Comparison of ENCODE assay signal across 39 cellular contexts in the genomic region with DNA sequence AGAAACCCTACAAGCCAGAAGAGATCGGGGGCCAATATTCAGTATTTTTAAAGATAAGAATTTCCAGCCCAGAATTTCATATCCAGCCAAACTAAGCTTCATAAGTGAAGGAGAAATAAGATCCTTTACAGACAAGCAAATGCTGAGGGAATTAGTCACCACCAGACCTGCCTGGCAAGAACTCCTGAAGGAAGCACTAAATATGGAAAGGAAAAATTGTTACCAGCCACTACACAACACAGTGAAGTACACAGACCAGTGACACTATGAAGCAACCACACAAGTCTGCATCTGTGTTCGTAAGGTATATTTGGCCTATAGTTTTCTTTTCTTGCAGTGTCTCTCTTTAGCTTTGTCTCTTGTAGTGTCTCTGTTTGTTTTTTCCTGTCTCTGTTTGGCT. TPM values are rescaled to one million over a fixed set of nuclear protein-coding genes. Genes with fewer than 3 reads are reported as not detected.
"Had no signal": no experiment of that assay in that cellular context is flagged by ENCODE, and none has a peak within 500 bp of the region (broad histone marks: within the 10 kb centered on the region; RNA-seq: fewer than 3 reads in every experiment).

No MANE protein-coding gene starts in this region.

- H3K36me3 Mint-ChIP-seq: activated CD8-positive, alpha-beta memory T cell treated with anti-CD3 and anti-CD28 coated beads, Interleukin-2, amount 10 ng/mL, durations not matched to agents 7 days and 5 days; activated naive CD8-positive, alpha-beta T cell treated with anti-CD3 and anti-CD28 coated beads for 36 hours had no signal

- H3K27ac ChIP-seq: brain microvascular endothelial cell, Peyer's patch, VCaP had no signal

- H3K27me3 Mint-ChIP-seq: activated CD4-positive, alpha-beta memory T cell treated with anti-CD3 and anti-CD28 coated beads, Interleukin-2, amount 10 ng/mL, durations not matched to agents 7 days and 5 days; activated CD8-positive, alpha-beta memory T cell treated with anti-CD3 and anti-CD28 coated beads, Interleukin-2, amount 10 ng/mL, durations not matched to agents 7 days and 5 days had no signal

- H3K4me3 Mint-ChIP-seq: activated B cell treated with CpG ODN at 0.5 μM for 24 hours; activated CD4-positive, alpha-beta memory T cell treated with anti-CD3 and anti-CD28 coated beads, Interleukin-2, amount 10 ng/mL, durations not matched to agents 7 days and 5 days; activated CD8-positive, alpha-beta memory T cell treated with anti-CD3 and anti-CD28 coated beads, Interleukin-2, amount 10 ng/mL, durations not matched to agents 7 days and 5 days; activated naive CD8-positive, alpha-beta T cell treated with anti-CD3 and anti-CD28 coated beads for 36 hours; activated T-cell treated with anti-CD3 and anti-CD28 coated beads, Interleukin-2, amount 50 U/mL, for 72 hours; activated T-helper 17 cell treated with anti-CD3 and anti-CD28 coated beads, Interleukin-2, amount 50 U/mL, for 72 hours; IgD-negative memory B cell had no signal

- ATAC-seq: activated CD8-positive, alpha-beta memory T cell treated with anti-CD3 and anti-CD28 coated beads, Interleukin-2, amount 10 ng/mL, durations not matched to agents 7 days and 5 days; activated T-cell treated with anti-CD3 and anti-CD28 coated beads, Interleukin-2, amount 50 U/mL, for 72 hours; activated T-helper 17 cell treated with anti-CD3 and anti-CD28 coated beads, Interleukin-2, amount 50 U/mL, for 72 hours; SK-N-SH treated with all-trans-retinoic acid at 6 μM for 48 hours had no signal

- H3K4me3 ChIP-seq: Peyer's patch had no signal

- H3K4me1 Mint-ChIP-seq: activated B cell treated with CpG ODN at 0.5 μM for 24 hours; activated CD4-positive, alpha-beta memory T cell treated with anti-CD3 and anti-CD28 coated beads, Interleukin-2, amount 10 ng/mL, durations not matched to agents 7 days and 5 days; activated CD8-positive, alpha-beta memory T cell treated with anti-CD3 and anti-CD28 coated beads, Interleukin-2, amount 10 ng/mL, durations not matched to agents 7 days and 5 days; activated naive CD8-positive, alpha-beta T cell treated with anti-CD3 and anti-CD28 coated beads for 36 hours; activated T-helper 17 cell treated with anti-CD3 and anti-CD28 coated beads, Interleukin-2, amount 50 U/mL, for 72 hours; IgD-negative memory B cell had no signal

- H3K27me3 ChIP-seq: brain microvascular endothelial cell, Peyer's patch had no signal

- H3K4me1 ChIP-seq: Peyer's patch had no signal

- DNase-seq: activated B cell treated with CpG ODN at 0.5 μM for 24 hours; activated CD4-positive, alpha-beta memory T cell treated with anti-CD3 and anti-CD28 coated beads, Interleukin-2, amount 10 ng/mL, durations not matched to agents 7 days and 5 days; activated CD4-positive, alpha-beta T cell treated with anti-CD3 and anti-CD28 coated beads for 4 hours; activated CD4-positive, CD25-positive, alpha-beta regulatory T cell treated with anti-CD3 and anti-CD28 coated beads, Interleukin-2, amount 50 U/mL, for 72 hours; activated CD8-positive, alpha-beta memory T cell treated with anti-CD3 and anti-CD28 coated beads for 24 hours; activated CD8-positive, alpha-beta memory T cell treated with anti-CD3 and anti-CD28 coated beads, Interleukin-2, amount 10 ng/mL, durations not matched to agents 7 days and 5 days; activated effector memory CD4-positive, alpha-beta T cell treated with anti-CD3 and anti-CD28 coated beads, Interleukin-2, amount 50 U/mL, for 16 hours; activated naive CD4-positive, alpha-beta T cell; activated naive CD4-positive, alpha-beta T cell treated with anti-CD3 and anti-CD28 coated beads, Interleukin-2, amount 50 U/mL, for 16 hours; activated naive CD8-positive, alpha-beta T cell treated with anti-CD3 and anti-CD28 coated beads for 36 hours; activated T-cell treated with anti-CD3 and anti-CD28 coated beads, Interleukin-2, amount 50 U/mL, for 1 hour; activated T-cell treated with anti-CD3 and anti-CD28 coated beads, Interleukin-2, amount 50 U/mL, for 72 hours; amniotic stem cell; aorta; brain microvascular endothelial cell; Karpas-422; KBM-7; MM.1S; MV-4-11; NCI-H1092; NCI-H1436 treated with DMSO at 0.1 percent for 48 hours; NCI-H1694 treated with DMSO at 0.1 percent for 48 hours; NCI-H2029; NCI-H345; NCI-H510A; NCI-H526; NCI-H774; Peyer's patch; RPMI8226; SHP77 treated with DMSO at 0.1 percent for 48 hours; T-helper 1 cell; T-helper 2 cell; T-helper 9 cell had no signal

- H3K36me3 ChIP-seq: brain microvascular endothelial cell, Peyer's patch had no signal

- H3K9me3 Mint-ChIP-seq: activated CD4-positive, alpha-beta memory T cell treated with anti-CD3 and anti-CD28 coated beads, Interleukin-2, amount 10 ng/mL, durations not matched to agents 7 days and 5 days had no signal

- H3K27ac Mint-ChIP-seq: activated B cell treated with CpG ODN at 0.5 μM for 24 hours; activated CD4-positive, alpha-beta memory T cell treated with anti-CD3 and anti-CD28 coated beads, Interleukin-2, amount 10 ng/mL, durations not matched to agents 7 days and 5 days; activated CD8-positive, alpha-beta memory T cell treated with anti-CD3 and anti-CD28 coated beads, Interleukin-2, amount 10 ng/mL, durations not matched to agents 7 days and 5 days; activated naive CD8-positive, alpha-beta T cell treated with anti-CD3 and anti-CD28 coated beads for 36 hours; activated T-cell treated with anti-CD3 and anti-CD28 coated beads, Interleukin-2, amount 50 U/mL, for 72 hours; activated T-helper 17 cell treated with anti-CD3 and anti-CD28 coated beads, Interleukin-2, amount 50 U/mL, for 72 hours; IgD-negative memory B cell had no signal

- H3K9me3 ChIP-seq: Peyer's patch had no signal

RNA-seq across cellular contexts. Expression of a gene that starts 29.0 kb away (rescaled TPM):
- total RNA-seq: activated B cell treated with CpG ODN at 0.5 μM for 24 hours; activated CD4-positive, alpha-beta memory T cell treated with anti-CD3 and anti-CD28 coated beads, Interleukin-2, amount 10 ng/mL, durations not matched to agents 7 days and 5 days; activated CD8-positive, alpha-beta memory T cell treated with anti-CD3 and anti-CD28 coated beads, Interleukin-2, amount 10 ng/mL, durations not matched to agents 7 days and 5 days; activated naive CD8-positive, alpha-beta T cell treated with anti-CD3 and anti-CD28 coated beads for 36 hours; activated T-cell treated with anti-CD3 and anti-CD28 coated beads, Interleukin-2, amount 50 U/mL, for 72 hours; activated T-helper 17 cell treated with anti-CD3 and anti-CD28 coated beads, Interleukin-2, amount 50 U/mL, for 72 hours; aorta; cardiac septum; Peyer's patch; SK-MEL-5 had no signal

RNA-seq across cellular contexts. Expression of a gene that starts 45.5 kb away (rescaled TPM):
- total RNA-seq: activated B cell treated with CpG ODN at 0.5 μM for 24 hours; activated CD4-positive, alpha-beta memory T cell treated with anti-CD3 and anti-CD28 coated beads, Interleukin-2, amount 10 ng/mL, durations not matched to agents 7 days and 5 days; activated CD8-positive, alpha-beta memory T cell treated with anti-CD3 and anti-CD28 coated beads, Interleukin-2, amount 10 ng/mL, durations not matched to agents 7 days and 5 days; activated naive CD8-positive, alpha-beta T cell treated with anti-CD3 and anti-CD28 coated beads for 36 hours; activated T-cell treated with anti-CD3 and anti-CD28 coated beads, Interleukin-2, amount 50 U/mL, for 72 hours; activated T-helper 17 cell treated with anti-CD3 and anti-CD28 coated beads, Interleukin-2, amount 50 U/mL, for 72 hours; aorta; cardiac septum; Peyer's patch; SK-MEL-5 had no signal

RNA-seq across cellular contexts. Expression of a gene that starts 50.3 kb away (rescaled TPM):
- total RNA-seq: activated B cell treated with CpG ODN at 0.5 μM for 24 hours; activated CD4-positive, alpha-beta memory T cell treated with anti-CD3 and anti-CD28 coated beads, Interleukin-2, amount 10 ng/mL, durations not matched to agents 7 days and 5 days; activated CD8-positive, alpha-beta memory T cell treated with anti-CD3 and anti-CD28 coated beads, Interleukin-2, amount 10 ng/mL, durations not matched to agents 7 days and 5 days; activated naive CD8-positive, alpha-beta T cell treated with anti-CD3 and anti-CD28 coated beads for 36 hours; activated T-cell treated with anti-CD3 and anti-CD28 coated beads, Interleukin-2, amount 50 U/mL, for 72 hours; activated T-helper 17 cell treated with anti-CD3 and anti-CD28 coated beads, Interleukin-2, amount 50 U/mL, for 72 hours; aorta; cardiac septum; Peyer's patch; SK-MEL-5 had no signal
